In the genomic region with DNA sequence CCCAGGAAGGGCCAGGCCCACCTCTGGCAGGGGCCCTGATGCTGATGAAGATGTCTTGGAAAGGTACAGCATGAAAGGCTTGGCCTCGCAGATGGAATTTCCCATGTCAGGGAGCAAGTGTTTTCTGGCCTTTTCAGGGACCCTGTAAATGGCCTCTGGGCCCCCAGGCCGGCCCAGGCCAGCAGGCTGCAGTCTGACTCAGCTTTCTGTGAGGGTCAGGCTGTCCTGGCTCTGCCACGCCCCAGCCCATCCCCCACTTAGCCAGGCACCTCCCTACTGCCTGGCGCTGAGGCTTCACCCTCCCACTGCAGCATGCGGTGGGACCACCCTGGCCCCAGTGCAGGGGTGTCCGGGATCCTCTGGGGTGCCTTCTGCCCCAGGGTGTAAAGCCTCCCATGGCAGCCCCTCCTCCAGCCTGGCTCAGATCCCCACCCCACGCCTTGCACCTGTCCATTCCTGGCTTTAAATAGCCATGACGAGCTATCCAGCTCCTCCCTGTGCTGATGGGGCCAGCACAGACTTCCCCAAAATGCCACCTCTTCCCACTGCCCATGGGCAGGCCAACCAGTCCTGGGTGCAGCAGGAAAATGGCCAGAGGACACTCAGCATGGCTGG, we compare ENCODE assay signal across 17 cellular contexts. TPM values are rescaled to one million over a fixed set of nuclear protein-coding genes. Genes with fewer than 3 reads are reported as not detected.
"Had no signal": no experiment of that assay in that cellular context is flagged by ENCODE, and none has a peak within 500 bp of the region (broad histone marks: within the 10 kb centered on the region; RNA-seq: fewer than 3 reads in every experiment).

No MANE protein-coding gene starts in this region.

- ATAC-seq: gastroesophageal sphincter, left colon, mucosa of descending colon had no signal

- H3K4me3 ChIP-seq: gastroesophageal sphincter, mucosa of descending colon, tibial artery, vagina had no signal

- H3K36me3 ChIP-seq: gastroesophageal sphincter, tibial artery, vagina had no signal

- H3K4me1 ChIP-seq: tibial artery, vagina had no signal

- H3K27ac ChIP-seq: gastroesophageal sphincter, tibial artery, vagina had no signal

- H3K27me3 ChIP-seq: vagina had no signal

- H3K4me3 Mint-ChIP-seq: activated CD4-positive, alpha-beta T cell treated with anti-CD3 and anti-CD28 coated beads, Interleukin-2, amount 10 ng/mL, durations not matched to agents 7 days and 5 days; activated naive CD4-positive, alpha-beta T cell treated with anti-CD3 and anti-CD28 coated beads for 36 hours; central memory CD8-positive, alpha-beta T cell; immature natural killer cell; nephron progenitor cell had no signal

- DNase-seq: activated CD4-positive, alpha-beta T cell treated with anti-CD3 and anti-CD28 coated beads, Interleukin-2, amount 10 ng/mL, durations not matched to agents 7 days and 5 days; activated CD4-positive, CD25-positive, alpha-beta regulatory T cell; activated CD8-positive, alpha-beta memory T cell treated with anti-CD3 and anti-CD28 coated beads for 24 hours; activated naive CD4-positive, alpha-beta T cell treated with anti-CD3 and anti-CD28 coated beads for 36 hours; effector memory CD4-positive, alpha-beta T cell; immature natural killer cell; left colon; mammary epithelial cell; mucosa of descending colon; small intestine; T-helper 2 cell; tibial artery had no signal

- H3K27ac Mint-ChIP-seq: activated CD4-positive, alpha-beta T cell treated with anti-CD3 and anti-CD28 coated beads, Interleukin-2, amount 10 ng/mL, durations not matched to agents 7 days and 5 days; activated naive CD4-positive, alpha-beta T cell treated with anti-CD3 and anti-CD28 coated beads for 36 hours; immature natural killer cell; nephron progenitor cell had no signal

- H3K4me1 Mint-ChIP-seq: central memory CD8-positive, alpha-beta T cell; immature natural killer cell had no signal

- H3K9me3 Mint-ChIP-seq: activated CD4-positive, alpha-beta T cell treated with anti-CD3 and anti-CD28 coated beads, Interleukin-2, amount 10 ng/mL, durations not matched to agents 7 days and 5 days; activated naive CD4-positive, alpha-beta T cell treated with anti-CD3 and anti-CD28 coated beads for 36 hours; central memory CD8-positive, alpha-beta T cell; immature natural killer cell; nephron progenitor cell had no signal

- H3K36me3 Mint-ChIP-seq: immature natural killer cell had no signal

- H3K9me3 ChIP-seq: gastroesophageal sphincter, mucosa of descending colon, tibial artery, vagina had no signal

RNA-seq across cellular contexts. Expression of a gene that starts 35.6 kb away (rescaled TPM):
- total RNA-seq: activated CD4-positive, alpha-beta T cell treated with anti-CD3 and anti-CD28 coated beads, Interleukin-2, amount 10 ng/mL, durations not matched to agents 7 days and 5 days; activated naive CD4-positive, alpha-beta T cell treated with anti-CD3 and anti-CD28 coated beads for 36 hours; left colon; mammary epithelial cell; osteocyte had no signal
- polyA plus RNA-seq: immature natural killer cell, mammary epithelial cell had no signal
